13 cellular contexts compared by ENCODE assay signal in genomic region chr1:110245876-110246620, GRCh38.
"Had no signal": no experiment of that assay in that cellular context is flagged by ENCODE, and none has a peak within 500 bp of the region (broad histone marks: within the 10 kb centered on the region; RNA-seq: fewer than 3 reads in every experiment).

No MANE protein-coding gene starts in this region.

- ATAC-seq: gastrocnemius medialis, heart right ventricle, T-helper 17 cell had no signal

- H3K4me3 ChIP-seq: cardiac muscle cell, dorsolateral prefrontal cortex, gastrocnemius medialis, heart right ventricle, left ventricle myocardium inferior, sigmoid colon, tibial artery had no signal

- DNase-seq: activated CD4-positive, alpha-beta T cell treated with anti-CD3 and anti-CD28 coated beads, Interleukin-2, amount 50 U/mL, for 4 hours; dorsolateral prefrontal cortex; gastrocnemius medialis; heart right ventricle; kidney glomerular epithelial cell; left ventricle myocardium inferior; nucleus accumbens; stimulated activated CD8-positive, alpha-beta memory T cell treated with anti-CD3 and anti-CD28 coated beads, Interleukin-4, amount 100 ng/mL, for 48 hours; stimulated activated naive CD4-positive, alpha-beta T cell; T-helper 17 cell had no signal

- H3K27ac ChIP-seq: cardiac muscle cell, dorsolateral prefrontal cortex, gastrocnemius medialis, heart right ventricle, left ventricle myocardium inferior, sigmoid colon, tibial artery had no signal

- H3K9me3 ChIP-seq: gastrocnemius medialis, heart right ventricle, left ventricle myocardium inferior, sigmoid colon, tibial artery had no signal

- H3K27me3 ChIP-seq: cardiac muscle cell, dorsolateral prefrontal cortex, sigmoid colon, tibial artery had no signal

- H3K4me1 ChIP-seq: gastrocnemius medialis, left ventricle myocardium inferior had no signal

- H3K36me3 ChIP-seq: cardiac muscle cell, gastrocnemius medialis, heart right ventricle, left ventricle myocardium inferior, sigmoid colon, tibial artery had no signal
